ENCODE assay signal across 23 cellular contexts in genomic region chr6:162373868-162374267, GRCh38.
DNase-seq lines count a peak whose midpoint lies in the region; ATAC-seq, FAIRE-seq and TF ChIP-seq lines count a peak whose summit lies in the region.
"Had no signal": no experiment of that assay in that cellular context is flagged by ENCODE, and none has a peak within 500 bp of the region (broad histone marks: within the 10 kb centered on the region; RNA-seq: fewer than 3 reads in every experiment).

No MANE protein-coding gene starts in this region.

- WGBS in A549 (ENCODE audit: missing lambda C conversion rate) = 58% methylated on average over 2 of the region's 2 CpGs
- WGBS in right lobe of liver (ENCODE audit: insufficient coverage, low coverage, low lambda C conversion rate, missing lambda C conversion rate) = 15% methylated on average over 2 of the region's 2 CpGs

- no peak for TF ChIP-seq POLR2A in A549 (IDR thresholded peaks at IDR 0.05; ENCODE audit: low read length)
- no peak for TF ChIP-seq POLR2A in right lobe of liver (IDR thresholded peaks at IDR 0.05)
- TF ChIP-seq POLR2A in Peyer's patch (IDR thresholded peaks at IDR 0.05) = no peak

- H3K4me1 ChIP-seq in A549 (no peaks in the 10 kb centered on the region), right lobe of liver (peaks cover 0 to 28% (median 4%) of the 10 kb centered on the region in 4 donors), Karpas-422 (ENCODE audit: low read length) (no peaks in the 10 kb centered on the region), Peyer's patch (no peaks in the 10 kb centered on the region)
- H3K4me1 ChIP-seq: BLaER1 had no signal

- intact Hi-C loops in right lobe of liver (cut with DNase I) = no loop called here

- H3K4me2 ChIP-seq in A549 (peak overlapping the region; percentile 16; the same call in 1 of the 3 replicates), Karpas-422 (ENCODE audit: low read depth, low read length, poor library complexity, severe bottlenecking) (no peak overlapping the region)
- H3K4me2 ChIP-seq: BLaER1 had no signal

- H3K79me2 ChIP-seq in Karpas-422 (ENCODE audit: low read length) = no peaks in the 10 kb centered on the region

- no peaks in the 10 kb centered on the region for H3K27me3 Mint-ChIP-seq in progenitor cell of endocrine pancreas
- H3K27me3 Mint-ChIP-seq: B cell; CD4-positive, alpha-beta T cell; CD8-positive, alpha-beta memory T cell had no signal

- H3K36me3 Mint-ChIP-seq in progenitor cell of endocrine pancreas (ENCODE audit: insufficient read depth) = peaks cover 4% of the 10 kb centered on the region
- H3K36me3 Mint-ChIP-seq: CD14-positive monocyte; CD8-positive, alpha-beta memory T cell had no signal

- H3K4me1 Mint-ChIP-seq in progenitor cell of endocrine pancreas (ENCODE audit: low read depth) = peaks cover 28% of the 10 kb centered on the region
- H3K4me1 Mint-ChIP-seq: B cell; CD14-positive monocyte; CD8-positive, alpha-beta memory T cell had no signal

- H3K9me3 Mint-ChIP-seq in progenitor cell of endocrine pancreas (ENCODE audit: low read depth) = no peaks in the 10 kb centered on the region

- H4K20me1 ChIP-seq in Karpas-422 (ENCODE audit: insufficient read depth, low read depth, low read length) = no peaks in the 10 kb centered on the region
- H4K20me1 ChIP-seq: BLaER1 had no signal

- CTCF ChIA-PET in A549 (lab: Yijun Ruan, JAX) = no interaction called here

- POLR2A ChIA-PET in A549 (lab: Yijun Ruan, JAX) = no interaction called here

- H3K4me3 Mint-ChIP-seq in progenitor cell of endocrine pancreas (ENCODE audit: low read depth) = no peak overlapping the region
- H3K4me3 Mint-ChIP-seq: B cell; CD14-positive monocyte; CD4-positive, alpha-beta T cell; CD8-positive, alpha-beta memory T cell had no signal

- no peak for TF ChIP-seq EP300 in A549 (IDR thresholded peaks at IDR 0.05)

- DNase-seq in A549 (ENCODE audit: low read depth in 1 of 2, low spot score in 1 of 2) (no peak), left lobe of liver (ENCODE audit: low spot score) (no peak), right lobe of liver (no peak), progenitor cell of endocrine pancreas (ENCODE audit: low spot score, unreplicated experiment) (no peak), Karpas-422 (no peak), Peyer's patch (no peak), T-helper 9 cell (no peak)
- DNase-seq: CD4-positive, alpha-beta T cell; CD8-positive, alpha-beta memory T cell; DMS 273 treated with DMSO at 0.1 percent for 48 hours; DMS79; EL; GDM1; GM23248; H7; HCEC 1CT had no signal

- H3K36me3 ChIP-seq in right lobe of liver (no peaks in the 10 kb centered on the region), Karpas-422 (ENCODE audit: insufficient read depth, low read length) (no peaks in the 10 kb centered on the region), Peyer's patch (no peaks in the 10 kb centered on the region)
- H3K36me3 ChIP-seq: BLaER1 had no signal

- H3K27me3 ChIP-seq in right lobe of liver (no peaks in the 10 kb centered on the region), Karpas-422 (ENCODE audit: low read length) (no peaks in the 10 kb centered on the region), Peyer's patch (no peaks in the 10 kb centered on the region)
- H3K27me3 ChIP-seq: BLaER1 had no signal

- H3K27ac ChIP-seq in A549 (no peak overlapping the region), right lobe of liver (peak overlapping the region in 2 of 3 donors; percentile 33 to 61), Karpas-422 (ENCODE audit: low read length) (no peak overlapping the region), Peyer's patch (no peak overlapping the region)
- H3K27ac ChIP-seq: BLaER1, GM23248 had no signal

- TF ChIP-seq RAD21 in A549 (conservative IDR thresholded peaks at IDR 0.05 in 1 of 2, IDR thresholded peaks at IDR 0.05 in 1 of 2) = no peak

- no peak overlapping the region for H2AFZ ChIP-seq in Karpas-422 (ENCODE audit: low read length)
- H2AFZ ChIP-seq: GM23248 had no signal

- H3K4me3 ChIP-seq in A549 (no peak overlapping the region), right lobe of liver (no peak overlapping the region), Karpas-422 (ENCODE audit: low read length) (no peak overlapping the region), Peyer's patch (no peak overlapping the region)
- H3K4me3 ChIP-seq: BLaER1, GM12878, GM23248 had no signal

- TF ChIP-seq CTCF in A549 (IDR thresholded peaks at IDR 0.05) (no peak), right lobe of liver (IDR thresholded peaks at IDR 0.05) (peak in 1 of 4 donors; percentile 13), progenitor cell of endocrine pancreas (IDR thresholded peaks at IDR 0.05; ENCODE audit: unreplicated experiment) (no peak), Peyer's patch (IDR thresholded peaks at IDR 0.05) (no peak)

- H3K9me2 ChIP-seq in Karpas-422 (replicated peaks; ENCODE audit: insufficient read depth, low read length) = no peaks in the 10 kb centered on the region; the same call in 1 of the 2 replicates

- FAIRE-seq in A549 (lab: Jason Lieb, UNC) = no peak
- FAIRE-seq: D721Med, GM12878, GM19239, H1 had no signal

- H3K27ac Mint-ChIP-seq in progenitor cell of endocrine pancreas = peak overlapping the region; percentile 51
- H3K27ac Mint-ChIP-seq: B cell; CD14-positive monocyte; CD4-positive, alpha-beta T cell; CD8-positive, alpha-beta memory T cell had no signal

- H3K9me3 ChIP-seq in A549 = no peaks in the 10 kb centered on the region
- H3K9me3 ChIP-seq in right lobe of liver = no peaks in the 10 kb centered on the region
- 0 out of 2 replicates have a peak, but pooled peaks cover 3% of the 10 kb centered on the region for H3K9me3 ChIP-seq in Karpas-422 (ENCODE audit: low read length)
- no peaks in the 10 kb centered on the region for H3K9me3 ChIP-seq in Peyer's patch
- H3K9me3 ChIP-seq: BLaER1 had no signal

- H3K9ac ChIP-seq in Karpas-422 (ENCODE audit: low read length) = no peak overlapping the region
- H3K9ac ChIP-seq: BLaER1, GM23248 had no signal

- ATAC-seq in A549 (no peak), left lobe of liver (peak; percentile 27), right lobe of liver (peak; percentile 37 to 62 (median 46))
- ATAC-seq: GM12878 had no signal

TF ChIP-seq in A549, 52 proteins besides CTCF, POLR2A, EP300 and RAD21 (continues in another document):
- TF ChIP-seq RNF2 (IDR thresholded peaks at IDR 0.05; ENCODE audit: borderline replicate concordance, low read depth) (no peak), FOSB (CRISPR knock-in tag; IDR thresholded peaks at IDR 0.05) (no peak), ELK1 (IDR thresholded peaks at IDR 0.05; ENCODE audit: low read depth, low read length) (no peak), ZSCAN20 (CRISPR knock-in tag; IDR thresholded peaks at IDR 0.05) (no peak), RFX5 (IDR thresholded peaks at IDR 0.05) (no peak), TP53 (CRISPR knock-in tag; IDR thresholded peaks at IDR 0.05) (no peak), POLR2AphosphoS2 (conservative IDR thresholded peaks at IDR 0.05; ENCODE audit: low read length) (no peak), EHMT2 (IDR thresholded peaks at IDR 0.05; ENCODE audit: low read depth) (no peak), ZC3H11A (IDR thresholded peaks at IDR 0.05) (no peak), ZFP36 (IDR thresholded peaks at IDR 0.05; ENCODE audit: borderline replicate concordance, partially characterized antibody) (no peak), SREBF2 (IDR thresholded peaks at IDR 0.05) (no peak), FOXS1 (CRISPR knock-in tag; IDR thresholded peaks at IDR 0.05) (no peak), GATA3 (IDR thresholded peaks at IDR 0.05; ENCODE audit: borderline replicate concordance) (no peak), KDM1A (IDR thresholded peaks at IDR 0.05; ENCODE audit: low read depth) (no peak), NFE2L2 (conservative IDR thresholded peaks at IDR 0.05; ENCODE audit: low read length) (no peak), RCOR1 (IDR thresholded peaks at IDR 0.05; ENCODE audit: low read depth, low read length) (no peak), E2F6 (IDR thresholded peaks at IDR 0.05; ENCODE audit: borderline replicate concordance, low read depth) (no peak), REST (IDR thresholded peaks at IDR 0.05) (no peak)

Comparison
In these comparisons a context has a peak if more than half of its experiments do, and no peak if none do; other contexts are left out.
1. ATAC-seq: peak in left lobe of liver (single experiment) and right lobe of liver (4 of 4); none in A549 (0 of 2).
2. H3K27ac ChIP-seq: peak in right lobe of liver (2 of 3); none in A549 (0 of 2), Karpas-422 (single experiment) and Peyer's patch (0 of 4).